Comparison of ENCODE assay signal across 2 cellular contexts in genomic region chr7:136214356-136214755, GRCh38.
TF ChIP-seq lines count a peak whose summit lies in the region.

No MANE protein-coding gene starts in this region.

TF ChIP-seq in SK-N-SH, 30 proteins besides CTCF, POLR2A, EP300 and RAD21 (continued from another document):
- TF ChIP-seq REST (IDR thresholded peaks at IDR 0.05; ENCODE audit: low read depth, low read length), result no peak
- no peak for TF ChIP-seq EZH2phosphoT487 (IDR thresholded peaks at IDR 0.05; ENCODE audit: borderline replicate concordance, low read depth)
- TF ChIP-seq MXI1 (IDR thresholded peaks at IDR 0.05; ENCODE audit: low read depth, low read length), result no peak
- TF ChIP-seq TCF12 (IDR thresholded peaks at IDR 0.05), result no peak

TF ChIP-seq in SK-N-SH treated with all-trans-retinoic acid at 6 μM for 48 hours, 23 proteins besides CTCF, POLR2A, EP300 and RAD21 (continued from another document):
- no peak for TF ChIP-seq CSRNP3 (CRISPR knock-in tag; IDR thresholded peaks at IDR 0.05)
- no peak for TF ChIP-seq PPARA (CRISPR knock-in tag; IDR thresholded peaks at IDR 0.05; ENCODE audit: borderline replicate concordance)
- no peak for TF ChIP-seq ISL1 (CRISPR knock-in tag; IDR thresholded peaks at IDR 0.05)
- no peak for TF ChIP-seq ESRRG (CRISPR knock-in tag; IDR thresholded peaks at IDR 0.05)
- no peak for TF ChIP-seq POU6F1 (CRISPR knock-in tag; IDR thresholded peaks at IDR 0.05; ENCODE audit: borderline replicate concordance, low read depth)
- TF ChIP-seq ZFP30 (CRISPR knock-in tag; IDR thresholded peaks at IDR 0.05), result no peak
- TF ChIP-seq PATZ1 (CRISPR knock-in tag; IDR thresholded peaks at IDR 0.05; ENCODE audit: borderline replicate concordance), result no peak
TF ChIP-seq in SK-N-SH treated with all-trans-retinoic acid at 6 μM for 48 hours: peak in this region for 0.
